In the genomic region with DNA sequence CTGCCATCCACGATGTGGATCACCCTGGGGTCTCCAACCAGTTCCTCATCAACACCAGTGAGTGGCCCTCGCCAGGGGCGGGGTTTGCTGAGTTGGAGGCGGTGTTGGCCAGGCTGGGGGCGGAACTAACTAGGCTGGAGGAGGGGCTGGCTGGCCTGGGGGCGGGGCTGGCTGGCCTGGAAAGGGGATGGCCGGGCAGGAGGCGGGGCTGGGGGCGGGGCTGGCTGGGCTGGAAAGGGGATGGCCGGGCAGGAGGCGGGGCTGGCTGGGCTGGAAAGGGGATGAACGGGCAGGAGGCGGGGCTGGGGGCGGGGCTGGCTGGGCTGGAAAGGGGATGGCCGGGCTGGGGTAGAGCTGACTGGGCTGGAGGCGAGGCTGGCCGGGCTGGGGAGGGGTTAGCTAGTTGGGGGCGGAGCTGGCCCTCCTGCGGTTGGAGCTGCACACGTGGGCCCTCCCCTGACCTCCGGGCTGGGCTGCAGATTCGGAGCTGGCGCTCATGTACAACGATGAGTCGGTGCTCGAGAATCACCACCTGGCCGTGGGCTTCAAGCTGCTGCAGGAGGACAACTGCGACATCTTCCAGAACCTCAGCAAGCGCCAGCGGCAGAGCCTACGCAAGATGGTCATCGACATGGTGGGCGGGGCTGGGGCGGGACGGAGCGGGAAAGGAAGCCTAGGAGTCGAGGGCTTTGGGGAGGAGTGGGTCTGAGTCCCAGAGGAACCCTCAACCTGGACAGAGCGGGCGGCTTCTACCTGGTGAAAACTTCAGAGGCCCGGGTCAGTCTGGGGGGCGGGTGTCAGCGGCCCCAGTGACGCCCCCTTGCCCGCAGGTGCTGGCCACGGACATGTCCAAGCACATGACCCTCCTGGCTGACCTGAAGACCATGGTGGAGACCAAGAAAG, we compare ENCODE assay signal across 8 cellular contexts. TPM values are rescaled to one million over a fixed set of nuclear protein-coding genes. Genes with fewer than 3 reads are reported as not detected.
DNase-seq lines count a peak whose midpoint lies in the region; ATAC-seq and TF ChIP-seq lines count a peak whose summit lies in the region.

No MANE protein-coding gene starts in this region.

- no peaks in the 10 kb centered on the region for H3K27me3 ChIP-seq in NT2/D1 (ENCODE audit: insufficient read depth, insufficient read length)

- no peaks in the 10 kb centered on the region for H3K4me1 ChIP-seq in NT2/D1 (ENCODE audit: insufficient read depth, insufficient read length)

- no peak for TF ChIP-seq CTCF in epithelial cell of proximal tubule (conservative IDR thresholded peaks at IDR 0.05; ENCODE audit: low read depth, low read length)

- peaks cover 15% of the 10 kb centered on the region for H3K36me3 ChIP-seq in NT2/D1 (ENCODE audit: insufficient read depth, insufficient read length, low read length)

- ATAC-seq in HG03103 (IDR thresholded peaks at IDR 0.05; ENCODE audit: low read depth, unreplicated experiment), result peak; percentile 74

- DNase-seq in DMS 273 (lab: John Stamatoyannopoulos, UW; ENCODE audit: unreplicated experiment) (peak; percentile 59), DMS 273 treated with DMSO at 0.1 percent for 48 hours (lab: John Stamatoyannopoulos, UW) (no peak), NT2/D1 (ENCODE audit: low read depth, low spot score) (peak; percentile 88), activated T-cell treated with anti-CD3 and anti-CD28 coated beads for 48 hours (ENCODE audit: low read depth) (peak; percentile 89), epithelial cell of proximal tubule (ENCODE audit: low read depth) (peak; percentile 32), mucosa of gallbladder (ENCODE audit: low spot score) (peak; percentile 95)
- peak; percentile 63 to 73 for DNase-seq in stimulated activated CD8-positive, alpha-beta memory T cell treated with anti-CD3 and anti-CD28 coated beads, Interleukin-2, amount 100 ng/mL, for 1 hour (ENCODE audit: low read depth in 2 of 2)

- no peaks in the 10 kb centered on the region for H3K9me3 ChIP-seq in NT2/D1 (ENCODE audit: insufficient read depth, low read length)

- H3K4me3 ChIP-seq in NT2/D1 (ENCODE audit: insufficient read length, low read depth) (peak overlapping the region; percentile 42), epithelial cell of proximal tubule (ENCODE audit: low read depth, low read length) (peak overlapping the region; percentile 55)

- H3K9ac ChIP-seq in NT2/D1 (ENCODE audit: insufficient read length, low read depth), result peak overlapping the region; percentile 64

RNA-seq across cellular contexts. Expression of gene PDE4A, which starts 41.0 kb away (rescaled TPM):
- total RNA-seq in epithelial cell of proximal tubule (0.40 and 2.0 TPM in 2 replicates), mucosa of gallbladder (15.6 TPM)

RNA-seq across cellular contexts. Expression of gene KEAP1, which starts 41.9 kb away (rescaled TPM):
- total RNA-seq in epithelial cell of proximal tubule (41.2 and 76.0 TPM in 2 replicates), mucosa of gallbladder (81.7 TPM)

RNA-seq across cellular contexts. Expression of gene S1PR5, which starts 55.9 kb away (rescaled TPM):
- total RNA-seq in epithelial cell of proximal tubule (not detected in 2 replicates), mucosa of gallbladder (0.20 TPM)

RNA-seq across cellular contexts. Expression of gene CDC37, which starts 58.0 kb away (rescaled TPM):
- 155 and 262 TPM in 2 replicates for total RNA-seq in epithelial cell of proximal tubule
- 138 TPM for total RNA-seq in mucosa of gallbladder
